ENCODE assay signal across 2 cellular contexts in genomic region chr9:136285501-136286358, GRCh38.
TF ChIP-seq lines count a peak whose summit lies in the region.

No MANE protein-coding gene starts in this region.

TF ChIP-seq in HepG2, 621 proteins besides CTCF, POLR2A, EP300 and RAD21:
- TF ChIP-seq ZNF773 (CRISPR knock-in tag; IDR thresholded peaks at IDR 0.05; ENCODE audit: borderline replicate concordance) (no peak), EZH2 (conservative IDR thresholded peaks at IDR 0.05; ENCODE audit: low read depth, low read length) (0 out of 2 replicates have a peak, but pooled peaks have one; percentile 38)
TF ChIP-seq in HepG2: peak in this region for 1.

TF ChIP-seq in HEK293T, 16 proteins besides CTCF, POLR2A, EP300 and RAD21:
- TF ChIP-seq PKNOX1 (IDR thresholded peaks at IDR 0.05) = no peak
- TF ChIP-seq BHLHE40 (IDR thresholded peaks at IDR 0.05; ENCODE audit: borderline replicate concordance) = no peak
- TF ChIP-seq ZNF384 (IDR thresholded peaks at IDR 0.05) = no peak
- TF ChIP-seq LEF1 (IDR thresholded peaks at IDR 0.05; ENCODE audit: borderline replicate concordance) = no peak
- no peak for TF ChIP-seq FOXM1 (IDR thresholded peaks at IDR 0.05; ENCODE audit: borderline replicate concordance)
- no peak for TF ChIP-seq FOXK2 (IDR thresholded peaks at IDR 0.05)
- no peak for TF ChIP-seq TARDBP (IDR thresholded peaks at IDR 0.05)
- TF ChIP-seq CTBP1 (IDR thresholded peaks at IDR 0.05; ENCODE audit: borderline replicate concordance) = no peak
- TF ChIP-seq SUZ12 (IDR thresholded peaks at IDR 0.05) = no peak
